Comparison of ENCODE assay signal across 23 cellular contexts in the genomic region with DNA sequence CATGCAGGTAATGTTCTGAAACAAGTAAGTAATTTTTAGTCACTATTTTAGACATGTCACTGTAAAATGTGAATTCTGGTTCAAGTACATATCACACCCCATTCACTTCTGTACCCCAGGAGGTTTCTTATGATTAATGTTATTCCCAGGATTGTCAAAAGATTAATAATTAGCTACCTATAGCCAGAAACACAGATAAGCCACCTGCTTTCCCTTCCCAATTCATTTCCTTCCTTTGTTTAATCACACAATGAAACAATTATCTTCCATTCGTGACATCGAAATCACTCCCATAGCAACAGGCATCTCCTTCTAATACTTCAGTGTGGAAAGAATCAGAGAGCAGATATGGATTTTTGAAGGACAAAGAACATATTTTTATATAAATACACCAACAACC.
"Had no signal": no experiment of that assay in that cellular context is flagged by ENCODE, and none has a peak within 500 bp of the region (broad histone marks: within the 10 kb centered on the region; RNA-seq: fewer than 3 reads in every experiment).

No MANE protein-coding gene starts in this region.

- H3K36me3 Mint-ChIP-seq: brain had no signal

- ATAC-seq: activated CD8-positive, alpha-beta T cell treated with anti-CD3 and anti-CD28 coated beads for 36 hours; activated naive CD4-positive, alpha-beta T cell treated with anti-CD3 and anti-CD28 coated beads, Interleukin-2, amount 50 U/mL, for 72 hours; activated naive CD8-positive, alpha-beta T cell treated with anti-CD3 and anti-CD28 coated beads, Interleukin-2, amount 50 U/mL, for 24 hours had no signal

- DNase-seq: activated CD4-positive, alpha-beta T cell treated with anti-CD3 and anti-CD28 coated beads for 4 hours; activated CD4-positive, CD25-positive, alpha-beta regulatory T cell; activated CD8-positive, alpha-beta memory T cell treated with anti-CD3 and anti-CD28 coated beads, Interleukin-2, amount 50 U/mL, for 48 hours; activated CD8-positive, alpha-beta T cell treated with anti-CD3 and anti-CD28 coated beads for 36 hours; activated naive CD4-positive, alpha-beta T cell; activated naive CD8-positive, alpha-beta T cell treated with anti-CD3 and anti-CD28 coated beads, Interleukin-2, amount 50 U/mL, for 24 hours; activated T-cell treated with anti-CD3 and anti-CD28 coated beads, Interleukin-2, amount 50 U/mL, for 1 hour; amygdala; MV-4-11; NCI-H1092 treated with DMSO at 0.1 percent for 48 hours; NCI-H1694 treated with DMSO at 0.1 percent for 48 hours; NCI-H2029 treated with DMSO at 0.1 percent for 48 hours; NCI-H2171; NCI-H226; NCI-H526; Peyer's patch; Right ventricle myocardium superior; SJCRH30; SK-N-SH; T-helper 1 cell had no signal

- H3K27ac Mint-ChIP-seq: activated CD8-positive, alpha-beta T cell treated with anti-CD3 and anti-CD28 coated beads for 36 hours; activated naive CD4-positive, alpha-beta T cell treated with anti-CD3 and anti-CD28 coated beads, Interleukin-2, amount 50 U/mL, for 72 hours; activated naive CD8-positive, alpha-beta T cell treated with anti-CD3 and anti-CD28 coated beads, Interleukin-2, amount 50 U/mL, for 24 hours had no signal

- H3K27me3 Mint-ChIP-seq: activated CD8-positive, alpha-beta T cell treated with anti-CD3 and anti-CD28 coated beads for 36 hours; activated naive CD8-positive, alpha-beta T cell treated with anti-CD3 and anti-CD28 coated beads, Interleukin-2, amount 50 U/mL, for 24 hours; central memory CD8-positive, alpha-beta T cell had no signal

- H3K4me1 Mint-ChIP-seq: activated naive CD8-positive, alpha-beta T cell treated with anti-CD3 and anti-CD28 coated beads, Interleukin-2, amount 50 U/mL, for 24 hours; brain; central memory CD8-positive, alpha-beta T cell had no signal

- H3K4me3 Mint-ChIP-seq: activated CD8-positive, alpha-beta T cell treated with anti-CD3 and anti-CD28 coated beads for 36 hours; activated naive CD8-positive, alpha-beta T cell treated with anti-CD3 and anti-CD28 coated beads, Interleukin-2, amount 50 U/mL, for 24 hours; brain; central memory CD8-positive, alpha-beta T cell had no signal
